Comparison of ENCODE assay signal across 1 cellular context in genomic region chr2:31344447-31344846, GRCh38.
TF ChIP-seq lines count a peak whose summit lies in the region.

No MANE protein-coding gene starts in this region.

TF ChIP-seq in IMR-90, 13 proteins besides CTCF, POLR2A, EP300 and RAD21:
- TF ChIP-seq USF2 (IDR thresholded peaks at IDR 0.05; ENCODE audit: low read depth, low read length) (no peak), BHLHE40 (IDR thresholded peaks at IDR 0.05; ENCODE audit: low read depth, low read length) (no peak), MAFK (IDR thresholded peaks at IDR 0.05; ENCODE audit: low read depth, low read length) (no peak), SMC3 (IDR thresholded peaks at IDR 0.05; ENCODE audit: low read depth, low read length) (no peak), NFE2L2 (IDR thresholded peaks at IDR 0.05; ENCODE audit: low read depth, low read length) (no peak), RCOR1 (IDR thresholded peaks at IDR 0.05; ENCODE audit: insufficient replicate concordance, low read length) (no peak)
